Comparison of ENCODE assay signal across 23 cellular contexts in genomic region chr7:44522315-44522714, GRCh38. TPM values are rescaled to one million over a fixed set of nuclear protein-coding genes. Genes with fewer than 3 reads are reported as not detected.
DNase-seq lines count a peak whose midpoint lies in the region; ATAC-seq, FAIRE-seq and TF ChIP-seq lines count a peak whose summit lies in the region.
"Had no signal": no experiment of that assay in that cellular context is flagged by ENCODE, and none has a peak within 500 bp of the region (broad histone marks: within the 10 kb centered on the region; RNA-seq: fewer than 3 reads in every experiment).

No MANE protein-coding gene starts in this region.

- H4K12ac ChIP-seq in trophoblast cell (ENCODE audit: low read depth, low read length): no peak overlapping the region

- H3K4me1 ChIP-seq in IMR-90 (ENCODE audit: control insufficient read depth, insufficient read depth, low read length): no peaks in the 10 kb centered on the region
- no peaks in the 10 kb centered on the region for H3K4me1 ChIP-seq in neuronal stem cell (ENCODE audit: control insufficient read depth in 2 of 2, insufficient read depth in 1 of 2, low read depth in 1 of 2, low read length in 2 of 2)
- H3K4me1 ChIP-seq in trophoblast cell (ENCODE audit: control insufficient read depth in 1 of 2, insufficient read depth in 2 of 2, low read length in 2 of 2): no peaks in the 10 kb centered on the region
- H3K4me1 ChIP-seq in body of pancreas: no peaks in the 10 kb centered on the region

- H3K14ac ChIP-seq in IMR-90 (replicated peaks; ENCODE audit: low read depth, low read length) (no peak overlapping the region), neuronal stem cell (ENCODE audit: low read length) (peak overlapping the region; percentile 44), trophoblast cell (ENCODE audit: low read length) (no peak overlapping the region)

- no peak overlapping the region for H4K91ac ChIP-seq in IMR-90 (ENCODE audit: insufficient read depth, low read depth, low read length)
- H4K91ac ChIP-seq in neuronal stem cell (ENCODE audit: low read depth, low read length, poor library complexity): no peak overlapping the region
- no peak overlapping the region for H4K91ac ChIP-seq in trophoblast cell (ENCODE audit: low read depth, low read length)

- H2BK120ac ChIP-seq in IMR-90 (ENCODE audit: low read depth, low read length) (no peak overlapping the region), neuronal stem cell (ENCODE audit: low read depth, low read length) (no peak overlapping the region), trophoblast cell (ENCODE audit: insufficient read depth, low read length, poor library complexity) (no peak overlapping the region)

- H3K4me3 ChIP-seq in IMR-90 (ENCODE audit: insufficient read depth, low read depth, low read length) (no peak overlapping the region), neuronal stem cell (ENCODE audit: low read length in 2 of 2) (no peak overlapping the region), trophoblast cell (ENCODE audit: low read depth, low read length) (no peak overlapping the region), body of pancreas (no peak overlapping the region)
- H3K4me3 ChIP-seq: GM12878, GM23248 had no signal

- no peak overlapping the region for H3K56ac ChIP-seq in IMR-90 (ENCODE audit: extremely low read depth, insufficient read depth, low read length)

- H2AK9ac ChIP-seq in IMR-90 (replicated peaks; ENCODE audit: low read depth, low read length, poor library complexity): no peak overlapping the region

- in situ Hi-C loops in IMR-90 (cut with MboI; ENCODE audit: low sequenced_read_pairs): no loop called here

- no peak for TF ChIP-seq RAD21 in IMR-90 (IDR thresholded peaks at IDR 0.05; ENCODE audit: low read length)

- no peak for DNase-seq in HTR-8/SVneo (ENCODE audit: insufficient read length, low spot score)
- DNase-seq in IMR-90: no peak
- no peak for DNase-seq in neuronal stem cell (ENCODE audit: low spot score)
- no peak for DNase-seq in trophoblast cell
- DNase-seq in body of pancreas: no peak
- DNase-seq: Calu3; CD4-positive, alpha-beta memory T cell; COR-L47; DMS153; DMS79; EL; GDM1; GM23248; H7; HCEC 1CT had no signal

- H4K8ac ChIP-seq in IMR-90 (ENCODE audit: low read depth in 2 of 2, low read length in 2 of 2) (no peak overlapping the region), neuronal stem cell (ENCODE audit: low read depth, low read length) (no peak overlapping the region), trophoblast cell (ENCODE audit: low read depth, low read length) (no peak overlapping the region)

- CTCF ChIA-PET in IMR-90 (lab: Yijun Ruan, JAX): no interaction called here

- H3K9me3 ChIP-seq in IMR-90 (ENCODE audit: control insufficient read depth, insufficient read depth, low read length): peaks cover 16% of the 10 kb centered on the region
- H3K9me3 ChIP-seq in neuronal stem cell (replicated peaks in 1 of 2; ENCODE audit: control insufficient read depth in 2 of 2, insufficient read depth in 1 of 2, low read depth in 1 of 2, low read length in 2 of 2): no peaks in the 10 kb centered on the region
- peaks cover 5% of the 10 kb centered on the region for H3K9me3 ChIP-seq in trophoblast cell (ENCODE audit: insufficient read depth, low read depth, low read length)
- no peaks in the 10 kb centered on the region for H3K9me3 ChIP-seq in body of pancreas

- no peak overlapping the region for H2BK20ac ChIP-seq in IMR-90 (ENCODE audit: low read depth, low read length)

- TF ChIP-seq POLR2A in IMR-90 (IDR thresholded peaks at IDR 0.05; ENCODE audit: low read depth, low read length): no peak
- TF ChIP-seq POLR2A in body of pancreas (IDR thresholded peaks at IDR 0.05): no peak

- no peak overlapping the region for H4K5ac ChIP-seq in IMR-90 (ENCODE audit: low read depth, low read length)

- H4K20me1 ChIP-seq in IMR-90 (ENCODE audit: insufficient read depth, low read length): no peaks in the 10 kb centered on the region

- intact Hi-C loops in IMR-90 (cut with micrococcal nuclease): no loop called here
- intact Hi-C loops in body of pancreas (cut with DNase I): no loop called here

- no peak overlapping the region for H3K9ac ChIP-seq in IMR-90 (ENCODE audit: low read depth, low read length)
- no peak overlapping the region for H3K9ac ChIP-seq in neuronal stem cell (ENCODE audit: low read depth, low read length, poor library complexity)
- H3K9ac ChIP-seq in trophoblast cell (ENCODE audit: low read length): no peak overlapping the region
- H3K9ac ChIP-seq: GM23248 had no signal

- H3K27ac ChIP-seq in IMR-90 (ENCODE audit: insufficient read depth, low read length) (no peak overlapping the region), neuronal stem cell (replicated peaks; ENCODE audit: low read length) (no peak overlapping the region), trophoblast cell (ENCODE audit: low read depth, low read length) (no peak overlapping the region), body of pancreas (no peak overlapping the region)
- H3K27ac ChIP-seq: GM23248 had no signal

- no peaks in the 10 kb centered on the region for H3K79me2 ChIP-seq in trophoblast cell (ENCODE audit: control insufficient read depth, insufficient read depth, low read length, poor library complexity)

- H3K4me2 ChIP-seq in IMR-90 (ENCODE audit: low read depth, low read length) (no peak overlapping the region), neuronal stem cell (ENCODE audit: insufficient read depth, low read length, poor library complexity, severe bottlenecking) (no peak overlapping the region), trophoblast cell (ENCODE audit: low read length) (no peak overlapping the region)

- H2BK15ac ChIP-seq in IMR-90 (ENCODE audit: low read depth, low read length) (no peak overlapping the region), neuronal stem cell (ENCODE audit: low read length) (no peak overlapping the region)

- H3K79me1 ChIP-seq in IMR-90 (ENCODE audit: low read depth in 1 of 2, low read length in 2 of 2) (no peaks in the 10 kb centered on the region), neuronal stem cell (ENCODE audit: low read depth, low read length) (no peaks in the 10 kb centered on the region), trophoblast cell (ENCODE audit: low read length) (no peaks in the 10 kb centered on the region)

- dilution Hi-C loops in IMR-90 (cut with HindIII; ENCODE audit: low sequenced_read_pairs, unreplicated experiment): no loop called here

- H3K36me3 ChIP-seq in IMR-90 (ENCODE audit: control insufficient read depth, insufficient read depth, low read length) (no peaks in the 10 kb centered on the region), neuronal stem cell (replicated peaks in 1 of 2; ENCODE audit: control insufficient read depth in 2 of 2, insufficient read depth in 2 of 2, low read length in 2 of 2) (no peaks in the 10 kb centered on the region), trophoblast cell (ENCODE audit: control insufficient read depth in 1 of 2, insufficient read depth in 2 of 2, low read length in 2 of 2) (no peaks in the 10 kb centered on the region), body of pancreas (replicated peaks in 1 of 2; ENCODE audit: insufficient read depth in 1 of 2, low read depth in 2 of 2) (no peaks in the 10 kb centered on the region)

- TF ChIP-seq CTCF in IMR-90 (conservative IDR thresholded peaks at IDR 0.05; ENCODE audit: low read depth, low read length) (no peak), body of pancreas (IDR thresholded peaks at IDR 0.05) (no peak)

- no CpG with 5 or more reads among the region's 3 CpGs for WGBS in IMR-90 (ENCODE audit: extremely low coverage in 2 of 2, insufficient read length in 1 of 2), 2 experiments
- no CpG with 5 or more reads among the region's 3 CpGs for WGBS in neuronal stem cell (ENCODE audit: extremely low coverage in 2 of 2, insufficient read length in 2 of 2, insufficient replicate concordance in 1 of 2), 2 donors
- no CpG with 5 or more reads among the region's 3 CpGs for WGBS in trophoblast cell (ENCODE audit: extremely low coverage, insufficient coverage, insufficient read length)
- WGBS in body of pancreas, 2 donors: 84 to 94% methylated on average over 2 to 3 of the region's 3 CpGs

- H3K18ac ChIP-seq in IMR-90 (ENCODE audit: low read depth, low read length) (no peak overlapping the region), neuronal stem cell (ENCODE audit: low read length) (no peak overlapping the region), trophoblast cell (ENCODE audit: low read length) (no peak overlapping the region)

- H2BK12ac ChIP-seq in neuronal stem cell (ENCODE audit: low read length): no peak overlapping the region
- no peak overlapping the region for H2BK12ac ChIP-seq in trophoblast cell (ENCODE audit: low read length)

- peak; percentile 46 for FAIRE-seq in HTR-8/SVneo (lab: Jason Lieb, UNC)
- FAIRE-seq: GM12878, GM19239, H1 had no signal

- H2BK5ac ChIP-seq in IMR-90 (ENCODE audit: low read depth, low read length, poor library complexity, severe bottlenecking) (no peak overlapping the region), neuronal stem cell (ENCODE audit: low read length) (no peak overlapping the region), trophoblast cell (ENCODE audit: low read depth, low read length, poor library complexity) (no peak overlapping the region)

- POLR2A ChIA-PET in IMR-90 (lab: Charles Lee; ENCODE audit: unreplicated experiment): no interaction called here

- H3K23ac ChIP-seq in IMR-90 (ENCODE audit: low read depth, low read length) (0 out of 2 replicates have a peak overlapping the region, but pooled peaks have one; percentile 8), neuronal stem cell (ENCODE audit: low read depth, low read length, poor library complexity) (peak overlapping the region; percentile 25), trophoblast cell (ENCODE audit: low read length) (peak overlapping the region; percentile 93)

- no peaks in the 10 kb centered on the region for H3K9me1 ChIP-seq in IMR-90 (ENCODE audit: insufficient read depth, low read length)

- no peak overlapping the region for H3K4ac ChIP-seq in IMR-90 (ENCODE audit: low read depth, low read length)
- no peak overlapping the region for H3K4ac ChIP-seq in neuronal stem cell (ENCODE audit: low read length)
- no peak overlapping the region for H3K4ac ChIP-seq in trophoblast cell (ENCODE audit: low read depth, low read length)

- H2AK5ac ChIP-seq in IMR-90 (ENCODE audit: low read depth, low read length) (no peak overlapping the region), neuronal stem cell (ENCODE audit: low read depth, low read length) (no peak overlapping the region), trophoblast cell (ENCODE audit: low read length) (no peak overlapping the region)

- no TSS peak for BruUV-seq in IMR-90 (replicated peaks; lab: Mats Ljungman, UMichigan)

- ATAC-seq in IMR-90 (ENCODE audit: low read depth) (no peak), HG03342 (IDR thresholded peaks at IDR 0.05; ENCODE audit: unreplicated experiment) (no peak), body of pancreas (no peak), HG02884 (IDR thresholded peaks at IDR 0.05; ENCODE audit: unreplicated experiment) (no peak)
- ATAC-seq: GM12878 had no signal

- H2AFZ ChIP-seq in IMR-90 (replicated peaks; ENCODE audit: low read length, poor library complexity) (no peak overlapping the region), neuronal stem cell (ENCODE audit: low read length) (no peak overlapping the region), trophoblast cell (ENCODE audit: insufficient read depth, low read length, poor library complexity) (no peak overlapping the region)
- H2AFZ ChIP-seq: GM23248 had no signal

- H3K27me3 ChIP-seq in IMR-90 (ENCODE audit: control insufficient read depth, insufficient read depth, low read length) (peaks cover 36% of the 10 kb centered on the region), neuronal stem cell (ENCODE audit: control insufficient read depth in 3 of 3, insufficient read depth in 3 of 3, low read depth in 1 of 3, low read length in 3 of 3) (peaks cover 0 to 28% (median 0%) of the 10 kb centered on the region in 3 experiments), trophoblast cell (ENCODE audit: insufficient read depth, low read length) (no peaks in the 10 kb centered on the region), body of pancreas (no peaks in the 10 kb centered on the region)

RNA-seq across cellular contexts. Expression of gene NPC1L1, which starts 18.8 kb away (rescaled TPM):
- total RNA-seq in IMR-90 (2012; rRNA removed): not detected in 2 replicates
- polyA plus RNA-seq in IMR-90 (2012; rRNA removed): 0.03 and 0.07 TPM in 2 replicates
- 0.08 TPM in 1 of 2 replicates, not detected in the other for polyA plus RNA-seq in IMR-90 (2012; cell fraction: cytosol; rRNA removed)
- 0.09 and 0.10 TPM in 2 replicates for polyA plus RNA-seq in IMR-90 (2012; cell fraction: nucleus; rRNA removed; ENCODE audit: low replicate concordance)
- 0.14 TPM for polyA plus RNA-seq in neuronal stem cell (2013, experiment 1 of 2)
- 0.15 TPM for polyA plus RNA-seq in neuronal stem cell (2013, experiment 2 of 2)
- 0.19 and 0.26 TPM in 2 replicates for polyA plus RNA-seq in trophoblast cell (2013)
- total RNA-seq in body of pancreas: under 1 TPM in 1 of 2 donors, not detected in 1; 0.52 TPM
- total RNA-seq: A172, A673, GM12878, GM23248, H7 had no signal
- polyA plus RNA-seq: BJ; CD4-positive, alpha-beta memory T cell; GM23248 had no signal

RNA-seq across cellular contexts. Expression of gene NUDCD3, which starts 31.9 kb away (rescaled TPM):
- 58.3 and 76.0 TPM in 2 replicates for total RNA-seq in IMR-90 (2012; rRNA removed)
- 37.0 and 49.5 TPM in 2 replicates for polyA plus RNA-seq in IMR-90 (2012; rRNA removed)
- polyA plus RNA-seq in IMR-90 (2012; cell fraction: cytosol; rRNA removed): 20.2 and 21.1 TPM in 2 replicates
- 42.0 and 53.9 TPM in 2 replicates for polyA plus RNA-seq in IMR-90 (2012; cell fraction: nucleus; rRNA removed; ENCODE audit: low replicate concordance)
- polyA plus RNA-seq in neuronal stem cell (2013, experiment 1 of 2): 37.7 TPM
- polyA plus RNA-seq in neuronal stem cell (2013, experiment 2 of 2): 37.7 TPM
- 27.8 and 29.3 TPM in 2 replicates for polyA plus RNA-seq in trophoblast cell (2013)
- total RNA-seq in body of pancreas: 10 to 100 TPM; 20.4 to 20.8 TPM

RNA-seq across cellular contexts. Expression of gene DDX56, which starts 51.4 kb away (rescaled TPM):
- total RNA-seq in IMR-90 (2012; rRNA removed) (56.9 and 67.7 TPM in 2 replicates), body of pancreas (10 to 100 TPM; 32.2 to 54.1 TPM)
- polyA plus RNA-seq in IMR-90 (2012; rRNA removed): 58.2 and 59.4 TPM in 2 replicates
- 30.4 and 32.4 TPM in 2 replicates for polyA plus RNA-seq in IMR-90 (2012; cell fraction: cytosol; rRNA removed)
- polyA plus RNA-seq in IMR-90 (2012; cell fraction: nucleus; rRNA removed; ENCODE audit: low replicate concordance): 167 and 209 TPM in 2 replicates
- 43.0 TPM for polyA plus RNA-seq in neuronal stem cell (2013, experiment 1 of 2)
- 42.3 TPM for polyA plus RNA-seq in neuronal stem cell (2013, experiment 2 of 2)
- 46.3 and 54.5 TPM in 2 replicates for polyA plus RNA-seq in trophoblast cell (2013)

RNA-seq across cellular contexts. Expression of gene TMED4, which starts 59.7 kb away (rescaled TPM):
- total RNA-seq in IMR-90 (2012; rRNA removed): 68.0 and 92.7 TPM in 2 replicates
- polyA plus RNA-seq in IMR-90 (2012; rRNA removed): 57.3 and 58.6 TPM in 2 replicates
- polyA plus RNA-seq in IMR-90 (2012; cell fraction: cytosol; rRNA removed): 44.5 and 118 TPM in 2 replicates
- 104 and 122 TPM in 2 replicates for polyA plus RNA-seq in IMR-90 (2012; cell fraction: nucleus; rRNA removed; ENCODE audit: low replicate concordance)
- 59.8 TPM for polyA plus RNA-seq in neuronal stem cell (2013, experiment 1 of 2)
- polyA plus RNA-seq in neuronal stem cell (2013, experiment 2 of 2): 59.6 TPM
- 48.8 and 49.9 TPM in 2 replicates for polyA plus RNA-seq in trophoblast cell (2013)
- 10 to 100 TPM; 52.4 to 65.6 TPM for total RNA-seq in body of pancreas

Comparison
In these comparisons a context has a peak if more than half of its experiments do, and no peak if none do; other contexts are left out.
1. H3K23ac ChIP-seq: peak in every context shown above with its lines; median percentile 93 in trophoblast cell; 25 in neuronal stem cell; 8 in IMR-90.